Comparison of ENCODE assay signal across 8 cellular contexts in genomic region chr19:45505996-45506245, GRCh38. TPM values are rescaled to one million over a fixed set of nuclear protein-coding genes. Genes with fewer than 3 reads are reported as not detected.
DNase-seq lines count a peak whose midpoint lies in the region; ATAC-seq, FAIRE-seq and TF ChIP-seq lines count a peak whose summit lies in the region.

No MANE protein-coding gene starts in this region.

- no peaks in the 10 kb centered on the region for H3K9me3 Mint-ChIP-seq in activated T-cell treated with anti-CD3 and anti-CD28 coated beads, Interleukin-2, amount 50 U/mL, for 24 hours

- H3K27ac ChIP-seq in ascending aorta (peak overlapping the region; percentile 90 to 96), HepG2 (ENCODE audit: extremely low read length, insufficient read depth, low read length) (peak overlapping the region; percentile 77), thymus (ENCODE audit: low read depth) (peak overlapping the region; percentile 98)

- CTCF ChIA-PET in HepG2 (lab: Yijun Ruan, JAX; ENCODE audit: low intra/inter-chr PET ratio, low total read pairs), result interaction anchor here (1.8 kb wide), 1 partner anchor 13 kb away, joined by 4 read pairs; no protein-coding TSS in a partner anchor

- TF ChIP-seq EP300 in HepG2 (IDR thresholded peaks at IDR 0.05; ENCODE audit: low read depth in 2 of 2, low read length in 2 of 2) (peak in 1 of 2 experiments; percentile 11; a peak in 1 of 4 replicates), HepG2 (CRISPR knock-in tag; IDR thresholded peaks at IDR 0.05; ENCODE audit: borderline replicate concordance) (no peak)

- TF ChIP-seq RAD21 in HepG2 (CRISPR knock-in tag; IDR thresholded peaks at IDR 0.05), result no peak

- 8% methylated on average over 5 of the region's 5 CpGs for WGBS in HepG2 (ENCODE audit: low lambda C conversion rate)
- 91% methylated on average over 5 of the region's 5 CpGs for WGBS in thymus

- H3K4me1 Mint-ChIP-seq in activated T-cell treated with anti-CD3 and anti-CD28 coated beads, Interleukin-2, amount 50 U/mL, for 24 hours (ENCODE audit: low read depth), result peaks cover 47% of the 10 kb centered on the region

- H3K36me3 ChIP-seq in ascending aorta, result no peaks in the 10 kb centered on the region
- H3K36me3 ChIP-seq in HepG2 (replicated peaks in 1 of 2; ENCODE audit: control insufficient read depth in 1 of 2, insufficient read depth in 2 of 2, low read length in 2 of 2), result peaks cover 0 to under 1% of the 10 kb centered on the region in 2 experiments; a peak in 1 of 5 replicates
- H3K36me3 ChIP-seq in thymus (ENCODE audit: control insufficient read depth, insufficient read depth), result no peaks in the 10 kb centered on the region

- FAIRE-seq in HepG2 (lab: Jason Lieb, UNC), result no peak

- 0 out of 2 replicates have a peak, but pooled peaks cover 3% of the 10 kb centered on the region for H4K20me1 ChIP-seq in HepG2 (ENCODE audit: insufficient read depth, low read length)

- DNase-seq in activated T-cell treated with anti-CD3 and anti-CD28 coated beads, Interleukin-2, amount 50 U/mL, for 24 hours, result no peak
- DNase-seq in activated T-cell treated with anti-CD3 and anti-CD28 coated beads for 4 hours, result no peak
- DNase-seq in ascending aorta (ENCODE audit: low spot score in 2 of 2), result no peak
- DNase-seq in HepG2 (ENCODE audit: low spot score), result no peak
- DNase-seq in NCI-H526 treated with DMSO at 0.1 percent for 48 hours (lab: John Stamatoyannopoulos, UW), result no peak
- DNase-seq in NCI-H2171 (lab: John Stamatoyannopoulos, UW), result no peak

- no peaks in the 10 kb centered on the region for H3K27me3 Mint-ChIP-seq in activated T-cell treated with anti-CD3 and anti-CD28 coated beads, Interleukin-2, amount 50 U/mL, for 24 hours

- H3K4me3 ChIP-seq in ascending aorta (peak overlapping the region in 1 of 2 donors; percentile 97), HepG2 (replicated peaks in 1 of 3; ENCODE audit: insufficient read depth in 1 of 3, low read depth in 2 of 3, low read length in 3 of 3) (peak overlapping the region; percentile 92 to 100 (median 96); a peak in 5 of 6 replicates), thymus (ENCODE audit: low read length) (peak overlapping the region; percentile 83)

- peaks cover 31% of the 10 kb centered on the region for H3K79me2 ChIP-seq in HepG2 (ENCODE audit: insufficient read depth, low read length)

- peaks cover 23% of the 10 kb centered on the region for H3K36me3 Mint-ChIP-seq in activated T-cell treated with anti-CD3 and anti-CD28 coated beads, Interleukin-2, amount 50 U/mL, for 24 hours (ENCODE audit: low read depth)

- TF ChIP-seq POLR2A in HepG2 (IDR thresholded peaks at IDR 0.05; ENCODE audit: insufficient read depth in 1 of 2, low read depth in 2 of 2, low read length in 2 of 2), result no peak

- H3K27ac Mint-ChIP-seq in activated T-cell treated with anti-CD3 and anti-CD28 coated beads, Interleukin-2, amount 50 U/mL, for 24 hours, result peak overlapping the region; percentile 89

- peak overlapping the region; percentile 69 for H2AFZ ChIP-seq in HepG2 (ENCODE audit: low read length)

- intact Hi-C loops in ascending aorta (cut with DNase I) (loop anchor here (2.0 to 10.0 kb wide), 5 partner anchors 76 to 505 kb away; partner anchors contain the start of genes MARK4, OPA3, QPCTL and RELB), HepG2 (cut with micrococcal nuclease; ENCODE audit: unreplicated experiment) (no loop called here)

- peak overlapping the region; percentile 93 for H3K4me2 ChIP-seq in HepG2 (ENCODE audit: low read depth, low read length)

- H3K9ac ChIP-seq in HepG2 (ENCODE audit: insufficient read depth, low read depth, low read length), result peak overlapping the region; percentile 94

- POLR2A ChIA-PET in HepG2 (lab: Yijun Ruan, JAX), result interaction anchor here (0.9 to 1.9 kb wide), 4 partner anchors 10 to 211 kb away, joined by 3 to 8 read pairs (median 6); no protein-coding TSS in a partner anchor

- H3K9me3 ChIP-seq in ascending aorta, result no peaks in the 10 kb centered on the region
- H3K9me3 ChIP-seq in HepG2 (ENCODE audit: low read length), result no peaks in the 10 kb centered on the region
- H3K9me3 ChIP-seq in thymus (ENCODE audit: control insufficient read depth), result no peaks in the 10 kb centered on the region

- no peak for TF ChIP-seq CTCF in ascending aorta (IDR thresholded peaks at IDR 0.05)
- no peak for TF ChIP-seq CTCF in HepG2 (CRISPR knock-in tag; IDR thresholded peaks at IDR 0.05)

- peaks cover 2 to 9% of the 10 kb centered on the region in 2 donors for H3K4me1 ChIP-seq in ascending aorta
- H3K4me1 ChIP-seq in HepG2 (ENCODE audit: insufficient read depth, low read length), result peaks cover 40% of the 10 kb centered on the region
- peaks cover 13% of the 10 kb centered on the region for H3K4me1 ChIP-seq in thymus (ENCODE audit: control insufficient read depth, insufficient read depth, low read length)

- in situ Hi-C loops in HepG2 (cut with HindIII; ENCODE audit: extremely low pct_ligation_motif_present, low pct_unique_long_range_greater_than_20kb), result no loop called here

- ATAC-seq in HepG2 (no peak), HG02642 (IDR thresholded peaks at IDR 0.05; ENCODE audit: poor library complexity, unreplicated experiment) (no peak)

- peak overlapping the region; percentile 94 for H3K4me3 Mint-ChIP-seq in activated T-cell treated with anti-CD3 and anti-CD28 coated beads, Interleukin-2, amount 50 U/mL, for 24 hours

- TSS peak; percentile 58 for BruUV-seq in HepG2 (replicated peaks; lab: Mats Ljungman, UMichigan)

- H3K27me3 ChIP-seq in ascending aorta, result no peaks in the 10 kb centered on the region
- H3K27me3 ChIP-seq in HepG2 (ENCODE audit: control insufficient read depth in 1 of 2, insufficient read depth in 2 of 2, low read length in 2 of 2), result no peaks in the 10 kb centered on the region; a peak in 1 of 5 replicates
- H3K27me3 ChIP-seq in thymus (ENCODE audit: control insufficient read depth, insufficient read depth), result no peaks in the 10 kb centered on the region

RNA-seq across cellular contexts. Expression of gene VASP, which starts 1.4 kb away (rescaled TPM):
- total RNA-seq in ascending aorta (110 TPM), HepG2 (2016; rRNA removed; fragmentation: Illumina TruSeq; extraction: Trizol) (64.6 and 67.1 TPM in 2 replicates)
- 22.8 and 24.0 TPM in 2 replicates for total RNA-seq in HepG2 (2016; cell fraction: cytosol; rRNA removed; fragmentation: Illumina TruSeq; extraction: Trizol; ENCODE audit: low read depth)
- 60.7 and 68.5 TPM in 2 replicates for total RNA-seq in HepG2 (2016; cell fraction: insoluble cytoplasmic fraction; rRNA removed; fragmentation: Illumina TruSeq; extraction: Trizol)
- 55.3 and 59.3 TPM in 2 replicates for total RNA-seq in HepG2 (2016; cell fraction: membrane; rRNA removed; fragmentation: Illumina TruSeq; extraction: Trizol)
- total RNA-seq in HepG2 (2016; cell fraction: nucleus; rRNA removed; fragmentation: Illumina TruSeq; extraction: Trizol), result 38.8 and 40.6 TPM in 2 replicates
- polyA plus RNA-seq in HepG2 (2011; rRNA removed) (41.8 and 49.1 TPM in 2 replicates), thymus (138 TPM)
- 29.9 and 46.4 TPM in 2 replicates for polyA plus RNA-seq in HepG2 (2011; cell fraction: cytosol; rRNA removed)
- polyA plus RNA-seq in HepG2 (2011; cell fraction: nucleus; rRNA removed), result 78.2 and 83.1 TPM in 2 replicates
- polyA plus RNA-seq in HepG2 (2012), result 30.9 and 35.9 TPM in 2 replicates
- 20.6 and 22.3 TPM in 2 replicates for polyA plus RNA-seq in HepG2 (2016; cell fraction: cytosol; fragmentation: Illumina TruSeq; extraction: Trizol; ENCODE audit: low read depth)
- 75.4 and 76.4 TPM in 2 replicates for polyA plus RNA-seq in HepG2 (2016; cell fraction: insoluble cytoplasmic fraction; fragmentation: Illumina TruSeq; extraction: Trizol; ENCODE audit: low read depth)
- polyA plus RNA-seq in HepG2 (2016; cell fraction: membrane; fragmentation: Illumina TruSeq; extraction: Trizol; ENCODE audit: low read depth), result 40.8 and 44.1 TPM in 2 replicates
- polyA plus RNA-seq in HepG2 (2016; cell fraction: nucleus; fragmentation: Illumina TruSeq; extraction: Trizol; ENCODE audit: insufficient read depth, low read depth), result 70.9 and 74.4 TPM in 2 replicates
- 38.0 and 110 TPM in 2 replicates for polyA minus RNA-seq in HepG2 (2011; rRNA and poly(A)+ RNA removed; ENCODE audit: low replicate concordance)
- polyA minus RNA-seq in HepG2 (2011; cell fraction: cytosol; rRNA and poly(A)+ RNA removed), result 36.7 and 47.2 TPM in 2 replicates
- polyA minus RNA-seq in HepG2 (2011; cell fraction: nucleus; rRNA and poly(A)+ RNA removed), result 31.7 and 50.2 TPM in 2 replicates

RNA-seq across cellular contexts. Expression of gene PPM1N, which starts 7.7 kb away (rescaled TPM):
- 2.2 TPM for total RNA-seq in ascending aorta
- total RNA-seq in HepG2 (2016; rRNA removed; fragmentation: Illumina TruSeq; extraction: Trizol), result 0.31 and 0.67 TPM in 2 replicates
- 0.53 and 0.71 TPM in 2 replicates for total RNA-seq in HepG2 (2016; cell fraction: cytosol; rRNA removed; fragmentation: Illumina TruSeq; extraction: Trizol; ENCODE audit: low read depth)
- total RNA-seq in HepG2 (2016; cell fraction: insoluble cytoplasmic fraction; rRNA removed; fragmentation: Illumina TruSeq; extraction: Trizol), result 0.48 and 0.91 TPM in 2 replicates
- 0.72 and 1.2 TPM in 2 replicates for total RNA-seq in HepG2 (2016; cell fraction: membrane; rRNA removed; fragmentation: Illumina TruSeq; extraction: Trizol)
- total RNA-seq in HepG2 (2016; cell fraction: nucleus; rRNA removed; fragmentation: Illumina TruSeq; extraction: Trizol), result not detected in 2 replicates
- polyA plus RNA-seq in HepG2 (2011; rRNA removed), result 1.3 and 1.8 TPM in 2 replicates
- polyA plus RNA-seq in HepG2 (2011; cell fraction: cytosol; rRNA removed), result 2.6 TPM in 2 replicates
- polyA plus RNA-seq in HepG2 (2011; cell fraction: nucleus; rRNA removed), result 1.1 and 2.1 TPM in 2 replicates
- polyA plus RNA-seq in HepG2 (2012), result 1.4 and 1.9 TPM in 2 replicates
- 0.86 and 1.5 TPM in 2 replicates for polyA plus RNA-seq in HepG2 (2016; cell fraction: cytosol; fragmentation: Illumina TruSeq; extraction: Trizol; ENCODE audit: low read depth)
- 0.76 TPM in 1 of 2 replicates, not detected in the other for polyA plus RNA-seq in HepG2 (2016; cell fraction: insoluble cytoplasmic fraction; fragmentation: Illumina TruSeq; extraction: Trizol; ENCODE audit: low read depth)
- 0.77 and 1.1 TPM in 2 replicates for polyA plus RNA-seq in HepG2 (2016; cell fraction: membrane; fragmentation: Illumina TruSeq; extraction: Trizol; ENCODE audit: low read depth)
- 1.2 TPM in 1 of 2 replicates, not detected in the other for polyA plus RNA-seq in HepG2 (2016; cell fraction: nucleus; fragmentation: Illumina TruSeq; extraction: Trizol; ENCODE audit: insufficient read depth, low read depth)
- 0.23 TPM in 1 of 2 replicates, not detected in the other for polyA minus RNA-seq in HepG2 (2011; rRNA and poly(A)+ RNA removed; ENCODE audit: low replicate concordance)
- not detected in 2 replicates for polyA minus RNA-seq in HepG2 (2011; cell fraction: cytosol; rRNA and poly(A)+ RNA removed)
- polyA minus RNA-seq in HepG2 (2011; cell fraction: nucleus; rRNA and poly(A)+ RNA removed), result 0.50 TPM in 1 of 2 replicates, not detected in the other
- polyA plus RNA-seq in thymus, result 4.0 TPM

RNA-seq across cellular contexts. Expression of gene RTN2, which starts 9.1 kb away (rescaled TPM):
- total RNA-seq in ascending aorta, result 37.1 TPM
- 2.1 and 2.9 TPM in 2 replicates for total RNA-seq in HepG2 (2016; rRNA removed; fragmentation: Illumina TruSeq; extraction: Trizol)
- 5.1 and 6.2 TPM in 2 replicates for total RNA-seq in HepG2 (2016; cell fraction: cytosol; rRNA removed; fragmentation: Illumina TruSeq; extraction: Trizol; ENCODE audit: low read depth)
- total RNA-seq in HepG2 (2016; cell fraction: insoluble cytoplasmic fraction; rRNA removed; fragmentation: Illumina TruSeq; extraction: Trizol), result 2.0 and 3.5 TPM in 2 replicates
- total RNA-seq in HepG2 (2016; cell fraction: membrane; rRNA removed; fragmentation: Illumina TruSeq; extraction: Trizol), result 6.2 and 8.3 TPM in 2 replicates
- total RNA-seq in HepG2 (2016; cell fraction: nucleus; rRNA removed; fragmentation: Illumina TruSeq; extraction: Trizol), result 2.3 and 2.8 TPM in 2 replicates
- 17.1 and 18.0 TPM in 2 replicates for polyA plus RNA-seq in HepG2 (2011; rRNA removed)
- 13.2 and 17.0 TPM in 2 replicates for polyA plus RNA-seq in HepG2 (2011; cell fraction: cytosol; rRNA removed)
- 12.6 and 14.7 TPM in 2 replicates for polyA plus RNA-seq in HepG2 (2011; cell fraction: nucleus; rRNA removed)
- polyA plus RNA-seq in HepG2 (2012), result 11.2 and 15.2 TPM in 2 replicates
- 8.6 and 9.5 TPM in 2 replicates for polyA plus RNA-seq in HepG2 (2016; cell fraction: cytosol; fragmentation: Illumina TruSeq; extraction: Trizol; ENCODE audit: low read depth)
- 3.9 and 4.7 TPM in 2 replicates for polyA plus RNA-seq in HepG2 (2016; cell fraction: insoluble cytoplasmic fraction; fragmentation: Illumina TruSeq; extraction: Trizol; ENCODE audit: low read depth)
- polyA plus RNA-seq in HepG2 (2016; cell fraction: membrane; fragmentation: Illumina TruSeq; extraction: Trizol; ENCODE audit: low read depth), result 9.5 and 9.7 TPM in 2 replicates
- 11.0 and 11.5 TPM in 2 replicates for polyA plus RNA-seq in HepG2 (2016; cell fraction: nucleus; fragmentation: Illumina TruSeq; extraction: Trizol; ENCODE audit: insufficient read depth, low read depth)
- polyA minus RNA-seq in HepG2 (2011; rRNA and poly(A)+ RNA removed; ENCODE audit: low replicate concordance), result 6.0 and 30.0 TPM in 2 replicates
- 7.6 and 8.3 TPM in 2 replicates for polyA minus RNA-seq in HepG2 (2011; cell fraction: cytosol; rRNA and poly(A)+ RNA removed)
- 7.1 and 7.6 TPM in 2 replicates for polyA minus RNA-seq in HepG2 (2011; cell fraction: nucleus; rRNA and poly(A)+ RNA removed)
- 5.0 TPM for polyA plus RNA-seq in thymus

RNA-seq across cellular contexts. Expression of gene FOSB, which starts 38.1 kb away (rescaled TPM):
- total RNA-seq in ascending aorta (511 TPM), HepG2 (2016; rRNA removed; fragmentation: Illumina TruSeq; extraction: Trizol) (0.21 and 6.0 TPM in 2 replicates)
- 0.79 and 0.91 TPM in 2 replicates for total RNA-seq in HepG2 (2016; cell fraction: cytosol; rRNA removed; fragmentation: Illumina TruSeq; extraction: Trizol; ENCODE audit: low read depth)
- total RNA-seq in HepG2 (2016; cell fraction: insoluble cytoplasmic fraction; rRNA removed; fragmentation: Illumina TruSeq; extraction: Trizol), result 0.37 and 5.7 TPM in 2 replicates
- total RNA-seq in HepG2 (2016; cell fraction: membrane; rRNA removed; fragmentation: Illumina TruSeq; extraction: Trizol), result 0.93 and 1.2 TPM in 2 replicates
- total RNA-seq in HepG2 (2016; cell fraction: nucleus; rRNA removed; fragmentation: Illumina TruSeq; extraction: Trizol), result 17.8 and 18.2 TPM in 2 replicates
- polyA plus RNA-seq in HepG2 (2011; rRNA removed) (2.8 TPM in 2 replicates), thymus (7.1 TPM)
- polyA plus RNA-seq in HepG2 (2011; cell fraction: cytosol; rRNA removed), result 0.67 and 0.69 TPM in 2 replicates
- polyA plus RNA-seq in HepG2 (2011; cell fraction: nucleus; rRNA removed), result 23.1 and 35.9 TPM in 2 replicates
- 0.51 and 1.1 TPM in 2 replicates for polyA plus RNA-seq in HepG2 (2012)
- not detected in 2 replicates for polyA plus RNA-seq in HepG2 (2016; cell fraction: cytosol; fragmentation: Illumina TruSeq; extraction: Trizol; ENCODE audit: low read depth)
- 0.35 and 0.74 TPM in 2 replicates for polyA plus RNA-seq in HepG2 (2016; cell fraction: insoluble cytoplasmic fraction; fragmentation: Illumina TruSeq; extraction: Trizol; ENCODE audit: low read depth)
- polyA plus RNA-seq in HepG2 (2016; cell fraction: membrane; fragmentation: Illumina TruSeq; extraction: Trizol; ENCODE audit: low read depth), result 0.17 and 0.41 TPM in 2 replicates
- 17.9 and 36.0 TPM in 2 replicates for polyA plus RNA-seq in HepG2 (2016; cell fraction: nucleus; fragmentation: Illumina TruSeq; extraction: Trizol; ENCODE audit: insufficient read depth, low read depth)
- polyA minus RNA-seq in HepG2 (2011; rRNA and poly(A)+ RNA removed; ENCODE audit: low replicate concordance), result 16.2 and 24.3 TPM in 2 replicates
- 1.5 and 2.2 TPM in 2 replicates for polyA minus RNA-seq in HepG2 (2011; cell fraction: cytosol; rRNA and poly(A)+ RNA removed)
- 32.3 and 48.2 TPM in 2 replicates for polyA minus RNA-seq in HepG2 (2011; cell fraction: nucleus; rRNA and poly(A)+ RNA removed)
